ENCODE assay signal across 1 cellular context in the genomic region with DNA sequence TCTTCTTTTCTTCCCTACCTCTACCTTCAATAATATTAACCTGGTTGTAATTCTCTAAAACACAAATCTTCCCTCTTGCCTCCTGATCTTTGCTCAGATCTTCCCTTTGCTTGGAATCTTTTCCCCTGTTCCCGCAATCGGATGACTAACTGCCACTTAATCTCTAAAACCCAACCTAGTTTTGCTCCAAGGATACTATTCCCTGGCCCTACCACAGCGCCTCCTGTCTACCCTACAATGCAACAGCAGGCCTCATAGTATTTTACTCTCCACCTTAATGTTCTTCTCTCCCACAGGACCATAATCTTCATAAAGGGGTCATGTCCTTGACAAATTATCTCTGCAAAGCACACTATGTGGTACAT.
TF ChIP-seq lines count a peak whose summit lies in the region.

No MANE protein-coding gene starts in this region.

TF ChIP-seq in SK-N-SH, 30 proteins besides CTCF, POLR2A, EP300 and RAD21 (continued from another document):
- no peak for TF ChIP-seq RCOR1 (IDR thresholded peaks at IDR 0.05; ENCODE audit: low read length)
- no peak for TF ChIP-seq FOXJ3 (CRISPR knock-in tag; IDR thresholded peaks at IDR 0.05)
- no peak for TF ChIP-seq GABPA (IDR thresholded peaks at IDR 0.05; ENCODE audit: low read depth)
- TF ChIP-seq FOSL2 (IDR thresholded peaks at IDR 0.05; ENCODE audit: borderline replicate concordance, low read depth), result no peak
- no peak for TF ChIP-seq RFX5 (IDR thresholded peaks at IDR 0.05; ENCODE audit: low read length)
- TF ChIP-seq MXI1 (IDR thresholded peaks at IDR 0.05; ENCODE audit: low read depth, low read length), result no peak
- no peak for TF ChIP-seq NRF1 (IDR thresholded peaks at IDR 0.05; ENCODE audit: low read depth, low read length)
- no peak for TF ChIP-seq GATA2 (CRISPR knock-in tag; IDR thresholded peaks at IDR 0.05)
